In the genomic region with DNA sequence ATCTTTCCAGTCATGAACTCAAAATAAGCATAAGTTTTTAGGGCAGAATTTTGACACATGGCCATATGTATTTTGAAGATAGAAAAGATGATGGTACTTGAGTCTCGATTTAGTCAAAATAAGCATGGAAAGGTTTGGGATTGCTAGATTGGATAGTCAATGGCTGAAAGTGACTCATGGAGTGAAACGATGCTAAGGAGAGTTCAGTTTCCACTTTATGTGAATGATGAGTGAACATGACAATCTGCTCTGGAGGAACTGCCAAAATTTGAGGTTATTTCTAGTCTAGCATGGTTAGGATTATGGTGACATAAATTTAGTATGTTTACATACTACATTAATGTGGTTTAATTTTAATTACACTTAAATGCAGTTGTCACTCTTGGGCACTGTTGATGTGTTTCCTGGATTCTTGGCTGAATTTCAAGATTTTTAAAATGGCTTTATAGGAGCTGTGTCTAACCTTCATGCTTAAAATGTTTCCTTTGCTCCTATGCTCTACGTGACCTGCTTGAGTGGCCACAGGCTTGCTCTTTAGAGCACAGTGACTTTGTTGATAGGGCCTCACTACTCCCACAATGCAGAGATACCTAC, we compare ENCODE assay signal across 12 cellular contexts. TPM values are rescaled to one million over a fixed set of nuclear protein-coding genes. Genes with fewer than 3 reads are reported as not detected.
DNase-seq lines count a peak whose midpoint lies in the region; ATAC-seq and TF ChIP-seq lines count a peak whose summit lies in the region.
"Had no signal": no experiment of that assay in that cellular context is flagged by ENCODE, and none has a peak within 500 bp of the region (broad histone marks: within the 10 kb centered on the region; RNA-seq: fewer than 3 reads in every experiment).

No MANE protein-coding gene starts in this region.

- DNase-seq in CD4-positive, alpha-beta memory T cell: peak in 1 of 5 donors; percentile 22
- DNase-seq in activated CD8-positive, alpha-beta T cell treated with anti-CD3 and anti-CD28 coated beads for 36 hours: no peak
- no peak for DNase-seq in right cardiac atrium
- DNase-seq in NCI-H1694 (lab: John Stamatoyannopoulos, UW): no peak
- DNase-seq in RWPE1 (ENCODE audit: low spot score): no peak
- DNase-seq in effector memory CD4-positive, alpha-beta T cell: no peak
- DNase-seq: activated CD4-positive, alpha-beta T cell treated with anti-CD3 and anti-CD28 coated beads for 4 hours; GDM1; testis had no signal

- peaks cover 23% of the 10 kb centered on the region for H3K4me1 ChIP-seq in CD4-positive, alpha-beta memory T cell (ENCODE audit: insufficient read depth, low read length)
- H3K4me1 ChIP-seq in right cardiac atrium (ENCODE audit: control insufficient read depth, insufficient read depth, low read length): no peaks in the 10 kb centered on the region
- H3K4me1 ChIP-seq in effector memory CD4-positive, alpha-beta T cell (ENCODE audit: control insufficient read depth, insufficient read depth, low read length, poor library complexity, severe bottlenecking): peaks cover 8% of the 10 kb centered on the region
- H3K4me1 ChIP-seq: breast epithelium, testis had no signal

- peak overlapping the region; percentile 8 to 84 (median 47) for H3K27ac Mint-ChIP-seq in CD4-positive, alpha-beta memory T cell
- H3K27ac Mint-ChIP-seq in activated CD8-positive, alpha-beta T cell treated with anti-CD3 and anti-CD28 coated beads for 36 hours: peak overlapping the region; percentile 73

- CTCF ChIA-PET in CD4-positive, alpha-beta memory T cell (lab: Charles Lee; ENCODE audit: partially characterized antibody): no interaction called here
- CTCF ChIA-PET in activated CD8-positive, alpha-beta T cell treated with anti-CD3 and anti-CD28 coated beads for 36 hours (lab: Charles Lee): no interaction called here
- CTCF ChIA-PET in RWPE1 (lab: Yijun Ruan, JAX): interaction anchor here (0.6 kb wide), 1 partner anchor 91 kb away, joined by 3 read pairs; no protein-coding TSS in a partner anchor

- H3K9me3 Mint-ChIP-seq in CD4-positive, alpha-beta memory T cell: peaks cover 0 to 7% (median 0%) of the 10 kb centered on the region in 8 donors
- H3K9me3 Mint-ChIP-seq in activated CD8-positive, alpha-beta T cell treated with anti-CD3 and anti-CD28 coated beads for 36 hours: no peaks in the 10 kb centered on the region

- H3K27me3 ChIP-seq in CD4-positive, alpha-beta memory T cell (ENCODE audit: insufficient read depth, low read length): no peaks in the 10 kb centered on the region
- no peaks in the 10 kb centered on the region for H3K27me3 ChIP-seq in right cardiac atrium (ENCODE audit: control insufficient read depth, insufficient read depth)
- no peaks in the 10 kb centered on the region for H3K27me3 ChIP-seq in effector memory CD4-positive, alpha-beta T cell (replicated peaks; ENCODE audit: control insufficient read depth, insufficient read depth, low read length, poor library complexity, severe bottlenecking)
- H3K27me3 ChIP-seq: breast epithelium, testis had no signal

- H3K9me3 ChIP-seq in CD4-positive, alpha-beta memory T cell (ENCODE audit: control insufficient read depth in 1 of 2, low read length in 2 of 2): no peaks in the 10 kb centered on the region
- no peaks in the 10 kb centered on the region for H3K9me3 ChIP-seq in right cardiac atrium (ENCODE audit: control insufficient read depth, low read length)
- no peaks in the 10 kb centered on the region for H3K9me3 ChIP-seq in effector memory CD4-positive, alpha-beta T cell (ENCODE audit: control insufficient read depth, low read length)
- H3K9me3 ChIP-seq: breast epithelium, testis had no signal

- POLR2A ChIA-PET in CD4-positive, alpha-beta memory T cell (lab: Charles Lee; ENCODE audit: partially characterized antibody): interaction anchor here (1.1 to 1.5 kb wide), 4 partner anchors 15 to 92 kb away, joined by 3 to 7 read pairs (median 4); no protein-coding TSS in a partner anchor
- POLR2A ChIA-PET in activated CD8-positive, alpha-beta T cell treated with anti-CD3 and anti-CD28 coated beads for 36 hours (lab: Charles Lee): interaction anchor here (0.6 to 3.1 kb wide), 5 partner anchors 10 to 184 kb away, joined by 3 to 16 read pairs (median 3); no protein-coding TSS in a partner anchor
- POLR2A ChIA-PET in RWPE1 (lab: Yijun Ruan, JAX; ENCODE audit: low non-redundant PET): no interaction called here

- intact Hi-C loops in CD4-positive, alpha-beta memory T cell (cut with micrococcal nuclease): loop anchor here (5.0 kb wide), 1 partner anchor 91 kb away; no protein-coding TSS in a partner anchor
- intact Hi-C loops in activated CD8-positive, alpha-beta T cell treated with anti-CD3 and anti-CD28 coated beads for 36 hours (cut with micrococcal nuclease): no loop called here
- intact Hi-C loops in right cardiac atrium (cut with DNase I): no loop called here

- H3K4me3 Mint-ChIP-seq in CD4-positive, alpha-beta memory T cell: peak overlapping the region in 3 of 8 donors; percentile 24 to 44 (median 31)
- H3K4me3 Mint-ChIP-seq in activated CD8-positive, alpha-beta T cell treated with anti-CD3 and anti-CD28 coated beads for 36 hours: no peak overlapping the region

- TF ChIP-seq POLR2A in GM19193 (IDR thresholded peaks at IDR 0.05; ENCODE audit: extremely low read depth, insufficient read depth, insufficient read length): peak; percentile 41

- 30% methylated on average over 3 of the region's 3 CpGs for WGBS in right cardiac atrium

- no peaks in the 10 kb centered on the region for H3K27me3 Mint-ChIP-seq in CD4-positive, alpha-beta memory T cell
- no peaks in the 10 kb centered on the region for H3K27me3 Mint-ChIP-seq in activated CD8-positive, alpha-beta T cell treated with anti-CD3 and anti-CD28 coated beads for 36 hours

- peaks cover 23 to 52% (median 42%) of the 10 kb centered on the region in 4 donors for H3K4me1 Mint-ChIP-seq in CD4-positive, alpha-beta memory T cell
- H3K4me1 Mint-ChIP-seq in activated CD8-positive, alpha-beta T cell treated with anti-CD3 and anti-CD28 coated beads for 36 hours (ENCODE audit: low read depth): peaks cover 35% of the 10 kb centered on the region

- H3K4me3 ChIP-seq in CD4-positive, alpha-beta memory T cell (ENCODE audit: low read length in 2 of 2): no peak overlapping the region
- no peak overlapping the region for H3K4me3 ChIP-seq in right cardiac atrium (ENCODE audit: low read length)
- H3K4me3 ChIP-seq in effector memory CD4-positive, alpha-beta T cell (ENCODE audit: insufficient read depth, low read depth, low read length, poor library complexity, severe bottlenecking): no peak overlapping the region
- H3K4me3 ChIP-seq: breast epithelium, testis had no signal

- peaks cover 45 to 53% of the 10 kb centered on the region in 2 donors for H3K36me3 Mint-ChIP-seq in CD4-positive, alpha-beta memory T cell
- peaks cover 40% of the 10 kb centered on the region for H3K36me3 Mint-ChIP-seq in activated CD8-positive, alpha-beta T cell treated with anti-CD3 and anti-CD28 coated beads for 36 hours (ENCODE audit: low read depth)

- H3K36me3 ChIP-seq in CD4-positive, alpha-beta memory T cell (ENCODE audit: insufficient read depth, low read length): peaks cover 26% of the 10 kb centered on the region
- peaks cover 26% of the 10 kb centered on the region for H3K36me3 ChIP-seq in effector memory CD4-positive, alpha-beta T cell (ENCODE audit: control insufficient read depth, insufficient read depth, low read length)

- no peak for TF ChIP-seq CTCF in activated CD8-positive, alpha-beta T cell treated with anti-CD3 and anti-CD28 coated beads for 36 hours (IDR thresholded peaks at IDR 0.05)
- no peak for TF ChIP-seq CTCF in RWPE1 (conservative IDR thresholded peaks at IDR 0.05; ENCODE audit: low read depth)

- peak; percentile 24 for ATAC-seq in activated CD8-positive, alpha-beta T cell treated with anti-CD3 and anti-CD28 coated beads for 36 hours
- ATAC-seq in right cardiac atrium: peak; percentile 35 to 53
- ATAC-seq in GM21423 (IDR thresholded peaks at IDR 0.05; ENCODE audit: unreplicated experiment): no peak

- H3K27ac ChIP-seq in CD4-positive, alpha-beta memory T cell (ENCODE audit: low read depth, low read length): no peak overlapping the region
- H3K27ac ChIP-seq in right cardiac atrium (ENCODE audit: low read length) (no peak overlapping the region), RWPE1 (no peak overlapping the region)
- no peak overlapping the region for H3K27ac ChIP-seq in effector memory CD4-positive, alpha-beta T cell (ENCODE audit: insufficient read depth, low read length, poor library complexity, severe bottlenecking)
- H3K27ac ChIP-seq: testis had no signal

RNA-seq across cellular contexts. Expression of gene DDX3X, which starts 17.1 kb away (rescaled TPM):
- total RNA-seq in CD4-positive, alpha-beta memory T cell: 100 to 1,000 TPM; 318 to 320 TPM
- 100 to 1,000 TPM; 256 to 257 TPM for polyA plus RNA-seq in CD4-positive, alpha-beta memory T cell
- 100 to 1,000 TPM; 172 to 181 TPM for total RNA-seq in activated CD8-positive, alpha-beta T cell treated with anti-CD3 and anti-CD28 coated beads for 36 hours
- 100 to 1,000 TPM; 136 to 297 (median 188) TPM for total RNA-seq in right cardiac atrium
- 62.4 TPM for polyA plus RNA-seq in right cardiac atrium
